In genomic region chr3:38521391-38521987, GRCh38 we compare ENCODE assay signal across 8 cellular contexts. TPM values are rescaled to one million over a fixed set of nuclear protein-coding genes. Genes with fewer than 3 reads are reported as not detected.
A peak's percentile ranks its signal among the peaks of the same experiment; 100 is the strongest.
DNase-seq lines count a peak whose midpoint lies in the region; ATAC-seq, FAIRE-seq and TF ChIP-seq lines count a peak whose summit lies in the region.

No MANE protein-coding gene starts in this region.

- H2AFZ ChIP-seq in KMS-11 (ENCODE audit: low read depth) (no peak overlapping the region), neuronal stem cell (ENCODE audit: low read length) (no peak overlapping the region)

- H3K27ac ChIP-seq in KMS-11 (no peak overlapping the region), Panc1 (ENCODE audit: low read length) (no peak overlapping the region), neuronal stem cell (replicated peaks; ENCODE audit: low read length) (no peak overlapping the region), tibial nerve (no peak overlapping the region)

- no peak overlapping the region for H2BK5ac ChIP-seq in neuronal stem cell (ENCODE audit: low read length)

- peak; percentile 60; the same call in 1 of the 2 replicates for ATAC-seq in Panc1
- ATAC-seq in activated T-cell treated with anti-CD3 and anti-CD28 coated beads, Interleukin-2, amount 50 U/mL, for 72 hours (replicated peaks in 1 of 2): peak in 1 of 2 donors; percentile 33
- ATAC-seq in HG03342 (IDR thresholded peaks at IDR 0.05; ENCODE audit: unreplicated experiment): no peak

- H4K8ac ChIP-seq in neuronal stem cell (ENCODE audit: low read depth, low read length): no peak overlapping the region

- H3K27ac Mint-ChIP-seq in activated T-cell treated with anti-CD3 and anti-CD28 coated beads, Interleukin-2, amount 50 U/mL, for 72 hours: no peak overlapping the region

- no peaks in the 10 kb centered on the region for H3K9me3 Mint-ChIP-seq in activated T-cell treated with anti-CD3 and anti-CD28 coated beads, Interleukin-2, amount 50 U/mL, for 72 hours

- TF ChIP-seq POLR2A in GM12891 (IDR thresholded peaks at IDR 0.05; ENCODE audit: low read depth, low read length) (no peak), tibial nerve (IDR thresholded peaks at IDR 0.05) (no peak)

- H2BK15ac ChIP-seq in neuronal stem cell (ENCODE audit: low read length): no peak overlapping the region

- no peak overlapping the region for H2AK5ac ChIP-seq in neuronal stem cell (ENCODE audit: low read depth, low read length)

- WGBS in neuronal stem cell (ENCODE audit: extremely low coverage in 2 of 2, insufficient read length in 2 of 2, insufficient replicate concordance in 1 of 2), 2 donors: no CpG with 5 or more reads among the region's 5 CpGs
- 2 to 6% methylated on average over 5 of the region's 5 CpGs for WGBS in tibial nerve, 2 donors

- no peak overlapping the region for H2BK120ac ChIP-seq in neuronal stem cell (ENCODE audit: low read depth, low read length)

- no peak overlapping the region for H3K18ac ChIP-seq in neuronal stem cell (ENCODE audit: low read length)

- H3K4me2 ChIP-seq in KMS-11 (no peak overlapping the region), neuronal stem cell (ENCODE audit: insufficient read depth, low read length, poor library complexity, severe bottlenecking) (no peak overlapping the region)

- BruUV-seq in Panc1 (replicated peaks; lab: Mats Ljungman, UMichigan): no TSS peak

- H3K36me3 ChIP-seq in KMS-11 (ENCODE audit: insufficient read depth): no peaks in the 10 kb centered on the region
- no peaks in the 10 kb centered on the region for H3K36me3 ChIP-seq in Panc1 (ENCODE audit: control insufficient read depth, insufficient read depth, low read length)
- peaks cover 7 to 89% of the 10 kb centered on the region in 2 donors for H3K36me3 ChIP-seq in neuronal stem cell (replicated peaks in 1 of 2; ENCODE audit: control insufficient read depth in 2 of 2, insufficient read depth in 2 of 2, low read length in 2 of 2)
- peaks cover 0 to 47% (median 0%) of the 10 kb centered on the region in 3 donors for H3K36me3 ChIP-seq in tibial nerve

- H3K27me3 ChIP-seq in KMS-11 (ENCODE audit: insufficient read depth, low read depth) (no peaks in the 10 kb centered on the region), Panc1 (ENCODE audit: control insufficient read depth, insufficient read depth, low read length) (no peaks in the 10 kb centered on the region), neuronal stem cell (ENCODE audit: control insufficient read depth in 3 of 3, insufficient read depth in 3 of 3, low read depth in 1 of 3, low read length in 3 of 3) (no peaks in the 10 kb centered on the region), tibial nerve (no peaks in the 10 kb centered on the region)

- no peak overlapping the region for H3K9ac ChIP-seq in KMS-11
- no peak overlapping the region for H3K9ac ChIP-seq in neuronal stem cell (ENCODE audit: low read depth, low read length, poor library complexity)

- no peaks in the 10 kb centered on the region for H3K4me1 ChIP-seq in KMS-11 (ENCODE audit: low read depth, poor library complexity, severe bottlenecking)
- H3K4me1 ChIP-seq in Panc1 (ENCODE audit: control insufficient read depth, insufficient read depth, low read length): no peaks in the 10 kb centered on the region
- H3K4me1 ChIP-seq in neuronal stem cell (ENCODE audit: control insufficient read depth in 2 of 2, insufficient read depth in 1 of 2, low read depth in 1 of 2, low read length in 2 of 2): no peaks in the 10 kb centered on the region
- H3K4me1 ChIP-seq in tibial nerve: peaks cover 0 to 5% (median 0%) of the 10 kb centered on the region in 4 donors

- H3K79me2 ChIP-seq in KMS-11 (ENCODE audit: insufficient read depth, low read depth): no peaks in the 10 kb centered on the region

- DNase-seq in GM12891 (ENCODE audit: insufficient read length, low spot score) (no peak), Panc1 (ENCODE audit: low read depth, low spot score) (peak; percentile 54), fibroblast of the aortic adventitia (ENCODE audit: low read depth) (peak; percentile 85), neuronal stem cell (ENCODE audit: low spot score) (peak; percentile 79), tibial nerve (ENCODE audit: low spot score in 2 of 2) (peak; percentile 43 to 69)
- peak; percentile 42 to 60 for DNase-seq in activated T-cell treated with anti-CD3 and anti-CD28 coated beads, Interleukin-2, amount 50 U/mL, for 72 hours

- no peak overlapping the region for H3K14ac ChIP-seq in neuronal stem cell (ENCODE audit: low read length)

- no peak overlapping the region for H3K23ac ChIP-seq in neuronal stem cell (ENCODE audit: low read depth, low read length, poor library complexity)

- H3K4me3 ChIP-seq in KMS-11 (IDR thresholded peaks at IDR 0.05; ENCODE audit: insufficient read depth, low read depth, low read length) (no peak overlapping the region), Panc1 (ENCODE audit: low read depth in 2 of 2, low read length in 2 of 2) (no peak overlapping the region), fibroblast of the aortic adventitia (ENCODE audit: low read depth, low read length) (no peak overlapping the region), neuronal stem cell (ENCODE audit: low read length in 2 of 2) (no peak overlapping the region), tibial nerve (no peak overlapping the region)

- H3K4ac ChIP-seq in neuronal stem cell (ENCODE audit: low read length): no peak overlapping the region

- intact Hi-C loops in Panc1 (cut with micrococcal nuclease; ENCODE audit: unreplicated experiment): loop anchor here (2.0 kb wide), 1 partner anchor 129 kb away; no protein-coding TSS in a partner anchor

- H3K4me3 Mint-ChIP-seq in activated T-cell treated with anti-CD3 and anti-CD28 coated beads, Interleukin-2, amount 50 U/mL, for 72 hours: no peak overlapping the region

- TF ChIP-seq CTCF in KMS-11 (conservative IDR thresholded peaks at IDR 0.05; ENCODE audit: low read depth, low read length): peak; percentile 83
- peak; percentile 81 for TF ChIP-seq CTCF in Panc1 (IDR thresholded peaks at IDR 0.05)
- peak; percentile 89 for TF ChIP-seq CTCF in fibroblast of the aortic adventitia (IDR thresholded peaks at IDR 0.05; ENCODE audit: insufficient read depth, low read length)
- peak; percentile 76 to 86 (median 81) for TF ChIP-seq CTCF in tibial nerve (IDR thresholded peaks at IDR 0.05)

- H2BK12ac ChIP-seq in neuronal stem cell (ENCODE audit: low read length): no peak overlapping the region

- no peaks in the 10 kb centered on the region for H3K27me3 Mint-ChIP-seq in activated T-cell treated with anti-CD3 and anti-CD28 coated beads, Interleukin-2, amount 50 U/mL, for 72 hours (ENCODE audit: low read depth)

- POLR2A ChIA-PET in Panc1 (lab: Charles Lee): no interaction called here

- CTCF ChIA-PET in Panc1 (lab: Charles Lee): interaction anchor here (0.7 to 1.7 kb wide), 6 partner anchors 22 to 478 kb away, joined by 3 to 6 read pairs (median 4); partner anchors contain the start of gene EXOG

- H3K79me1 ChIP-seq in neuronal stem cell (ENCODE audit: low read depth, low read length): no peaks in the 10 kb centered on the region

- peaks cover 2 to 5% of the 10 kb centered on the region in 2 donors for H3K36me3 Mint-ChIP-seq in activated T-cell treated with anti-CD3 and anti-CD28 coated beads, Interleukin-2, amount 50 U/mL, for 72 hours (ENCODE audit: insufficient read depth in 2 of 2)

- H3K9me3 ChIP-seq in Panc1 (ENCODE audit: control insufficient read depth, insufficient read depth, low read depth, low read length) (no peaks in the 10 kb centered on the region), neuronal stem cell (replicated peaks in 1 of 2; ENCODE audit: control insufficient read depth in 2 of 2, insufficient read depth in 1 of 2, low read depth in 1 of 2, low read length in 2 of 2) (no peaks in the 10 kb centered on the region), tibial nerve (no peaks in the 10 kb centered on the region)

- H4K91ac ChIP-seq in neuronal stem cell (ENCODE audit: low read depth, low read length, poor library complexity): no peak overlapping the region

- in situ Hi-C loops in Panc1 (cut with HindIII; ENCODE audit: low pct_unique_long_range_greater_than_20kb, low sequenced_read_pairs): loop anchor here (25.0 kb wide), 1 partner anchor 141 kb away; no protein-coding TSS in a partner anchor

- H3K4me1 Mint-ChIP-seq in activated T-cell treated with anti-CD3 and anti-CD28 coated beads, Interleukin-2, amount 50 U/mL, for 72 hours (ENCODE audit: low read depth): peaks cover 22% of the 10 kb centered on the region

- no peak for TF ChIP-seq EP300 in tibial nerve (IDR thresholded peaks at IDR 0.05)

- no peaks in the 10 kb centered on the region for H4K20me1 ChIP-seq in KMS-11 (ENCODE audit: insufficient read depth)

- FAIRE-seq in GM12891 (lab: Jason Lieb, UNC): peak; percentile 89

TF ChIP-seq in GM12891, 5 proteins besides CTCF, POLR2A, EP300 and RAD21:
- TF ChIP-seq SPI1 (IDR thresholded peaks at IDR 0.05; ENCODE audit: low read depth, low read length) (no peak), POLR2AphosphoS5 (IDR thresholded peaks at IDR 0.05; ENCODE audit: low read depth, low read length) (no peak), PAX5 (IDR thresholded peaks at IDR 0.05; ENCODE audit: insufficient read depth, low read length, severe bottlenecking) (no peak), POU2F2 (IDR thresholded peaks at IDR 0.05; ENCODE audit: low read depth, low read length) (no peak), TAF1 (IDR thresholded peaks at IDR 0.05; ENCODE audit: low read depth, low read length) (no peak)

RNA-seq across cellular contexts. Expression of gene EXOG, which starts 25.3 kb away (rescaled TPM):
- 7.6 TPM for polyA plus RNA-seq in GM12891 (2012; ENCODE audit: low read depth, missing spikeins)
- total RNA-seq in Panc1 (2021; ENCODE audit: unreplicated experiment): 12.5 TPM
- 2.9 TPM for polyA plus RNA-seq in Panc1 (2012; ENCODE audit: insufficient read length)
- 10 to 100 TPM; 25.5 to 32.4 TPM for total RNA-seq in activated T-cell treated with anti-CD3 and anti-CD28 coated beads, Interleukin-2, amount 50 U/mL, for 72 hours
- total RNA-seq in fibroblast of the aortic adventitia (ENCODE audit: low replicate concordance): 14.4 and 39.6 TPM in 2 replicates
- polyA plus RNA-seq in neuronal stem cell (2013, experiment 1 of 2): 10.3 TPM
- polyA plus RNA-seq in neuronal stem cell (2013, experiment 2 of 2): 11.4 TPM
- 10 to 100 TPM in 3 of 4 donors, 1 to 10 TPM in 1; 9.9 to 21.9 (median 20.9) TPM for total RNA-seq in tibial nerve
